Comparison of ENCODE assay signal across 8 cellular contexts in genomic region chr12:53727310-53728041, GRCh38. TPM values are rescaled to one million over a fixed set of nuclear protein-coding genes. Genes with fewer than 3 reads are reported as not detected.
DNase-seq lines count a peak whose midpoint lies in the region; ATAC-seq and TF ChIP-seq lines count a peak whose summit lies in the region.

TSS of gene CALCOCO1 (minus strand) at chr12:53727452. CDS start at chr12:53725242, 2,210 bp downstream.

- 0 to 1% (median 1%) methylated on average over 33 to 38 of the region's 38 CpGs for WGBS in spleen, 5 donors

- peaks cover 31% of the 10 kb centered on the region for H3K4me1 Mint-ChIP-seq in central memory CD8-positive, alpha-beta T cell

- H3K36me3 ChIP-seq in spleen: peaks cover 0 to 30% (median 24%) of the 10 kb centered on the region in 6 donors

- TF ChIP-seq CTCF in AG09309 (IDR thresholded peaks at IDR 0.05; ENCODE audit: control insufficient read depth, insufficient read depth, low read depth, low read length, missing control alignments) (no peak), spleen (IDR thresholded peaks at IDR 0.05 in 8 of 11, conservative IDR thresholded peaks at IDR 0.05 in 3 of 11) (peak in 3 of 11 experiments; percentile 17 to 32 (median 31))

- H3K9me3 Mint-ChIP-seq in central memory CD8-positive, alpha-beta T cell: no peaks in the 10 kb centered on the region

- H3K27me3 ChIP-seq in spleen (replicated peaks in 1 of 7): no peaks in the 10 kb centered on the region

- H3K4me1 ChIP-seq in spleen: peaks cover 0 to 31% (median 23%) of the 10 kb centered on the region in 6 donors

- peak within 1 kb of the TSS; percentile 87 for H3K4me3 Mint-ChIP-seq in central memory CD8-positive, alpha-beta T cell

- peak in 1 of 3 donors; percentile 30 for TF ChIP-seq POLR2A in spleen (IDR thresholded peaks at IDR 0.05)

- peak; percentile 98 for ATAC-seq in GM19025 (IDR thresholded peaks at IDR 0.05; ENCODE audit: low read depth, unreplicated experiment)
- peak; percentile 97 for ATAC-seq in HG03342 (IDR thresholded peaks at IDR 0.05; ENCODE audit: unreplicated experiment)
- peak; percentile 99 for ATAC-seq in central memory CD8-positive, alpha-beta T cell (replicated peaks; ENCODE audit: extremely low read depth, poor library complexity, severe bottlenecking)

- peak; percentile 83 for DNase-seq in AG09309 (ENCODE audit: low read depth)
- peak; percentile 97 to 98 for DNase-seq in NCI-H446 (lab: John Stamatoyannopoulos, UW)
- peak; percentile 94 for DNase-seq in activated CD4-positive, CD25-positive, alpha-beta regulatory T cell treated with anti-CD3 and anti-CD28 coated beads, Interleukin-2, amount 50 U/mL, for 16 hours (ENCODE audit: low read depth, low spot score)
- peak; percentile 91 to 97 for DNase-seq in central memory CD8-positive, alpha-beta T cell (ENCODE audit: low spot score in 2 of 2)
- DNase-seq in inferior parietal cortex (ENCODE audit: extremely low spot score): peak; percentile 97
- DNase-seq in spleen: peak; percentile 98

- intact Hi-C loops in spleen (cut with DNase I; ENCODE audit: low total_unique reads): no loop called here

- H3K27me3 Mint-ChIP-seq in central memory CD8-positive, alpha-beta T cell: no peaks in the 10 kb centered on the region

- H3K27ac ChIP-seq in spleen: peak within 1 kb of the TSS; percentile 66 to 89 (median 82)

- H3K4me3 ChIP-seq in AG09309 (ENCODE audit: control insufficient read depth, low read depth, low read length): peak within 1 kb of the TSS; percentile 81
- peak within 1 kb of the TSS; percentile 62 to 89 (median 82) for H3K4me3 ChIP-seq in spleen

- H3K9me3 ChIP-seq in spleen: no peaks in the 10 kb centered on the region

- H3K36me3 Mint-ChIP-seq in central memory CD8-positive, alpha-beta T cell (ENCODE audit: insufficient read depth): peaks cover 19% of the 10 kb centered on the region

- H3K27ac Mint-ChIP-seq in central memory CD8-positive, alpha-beta T cell (ENCODE audit: low read depth): peak within 1 kb of the TSS; percentile 64

RNA-seq across cellular contexts. Expression of gene CALCOCO1, which starts in this region (rescaled TPM):
- total RNA-seq in spleen: 100 to 1,000 TPM in 6 of 7 donors, 10 to 100 TPM in 1; 93.5 to 186 (median 134) TPM
- polyA plus RNA-seq in spleen: 10 to 100 TPM; 31.0 to 55.6 (median 37.2) TPM

Comparison
In these comparisons a context has a peak if more than half of its experiments do, and no peak if none do; other contexts are left out.
1. Peak in every context shown above with its lines: DNase-seq, ATAC-seq, H3K4me3 ChIP-seq and H3K27ac ChIP-seq.